1 cellular context compared by ENCODE assay signal in the genomic region with DNA sequence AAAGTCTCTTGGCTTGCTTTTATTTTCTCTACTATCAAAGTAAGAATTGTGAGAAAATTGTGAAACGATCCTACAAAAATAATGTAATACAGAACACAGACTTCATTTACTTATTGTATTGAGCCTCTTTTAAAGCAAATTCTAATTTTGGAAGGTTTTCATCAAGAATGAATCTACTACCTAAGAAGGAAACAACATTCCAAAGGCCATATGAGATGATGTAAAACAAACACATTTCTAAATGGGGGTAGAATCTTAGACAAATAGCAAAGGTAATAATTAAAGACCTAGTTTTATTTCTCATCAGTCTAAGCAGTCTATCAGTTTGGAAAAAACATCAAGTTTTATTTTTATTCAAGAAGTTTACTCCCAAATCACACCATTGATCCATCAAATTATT.
TF ChIP-seq lines count a peak whose summit lies in the region.

No MANE protein-coding gene starts in this region.

TF ChIP-seq in HepG2, 621 proteins besides CTCF, POLR2A, EP300 and RAD21 (continued from another document and continues in another):
- TF ChIP-seq, protein P1, sequence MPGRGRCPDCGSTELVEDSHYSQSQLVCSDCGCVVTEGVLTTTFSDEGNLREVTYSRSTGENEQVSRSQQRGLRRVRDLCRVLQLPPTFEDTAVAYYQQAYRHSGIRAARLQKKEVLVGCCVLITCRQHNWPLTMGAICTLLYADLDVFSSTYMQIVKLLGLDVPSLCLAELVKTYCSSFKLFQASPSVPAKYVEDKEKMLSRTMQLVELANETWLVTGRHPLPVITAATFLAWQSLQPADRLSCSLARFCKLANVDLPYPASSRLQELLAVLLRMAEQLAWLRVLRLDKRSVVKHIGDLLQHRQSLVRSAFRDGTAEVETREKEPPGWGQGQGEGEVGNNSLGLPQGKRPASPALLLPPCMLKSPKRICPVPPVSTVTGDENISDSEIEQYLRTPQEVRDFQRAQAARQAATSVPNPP (CRISPR knock-in tag; IDR thresholded peaks at IDR 0.05): no peak
- TF ChIP-seq FOXC1 (CRISPR knock-in tag; IDR thresholded peaks at IDR 0.05; ENCODE audit: borderline replicate concordance) (no peak), SIX4 (CRISPR knock-in tag; IDR thresholded peaks at IDR 0.05) (no peak), RFX5 (IDR thresholded peaks at IDR 0.05; ENCODE audit: low read depth, low read length) (no peak), XRCC5 (optimal IDR thresholded peaks at IDR 0.05; ENCODE audit: low read length) (no peak), KDM5A (IDR thresholded peaks at IDR 0.05; ENCODE audit: borderline replicate concordance, low read length) (no peak), NR2C2 (CRISPR knock-in tag; IDR thresholded peaks at IDR 0.05; ENCODE audit: borderline replicate concordance) (no peak), PHF20 (CRISPR knock-in tag; IDR thresholded peaks at IDR 0.05) (no peak), RBM39 (IDR thresholded peaks at IDR 0.05; ENCODE audit: low read depth, low read length, poor library complexity, severe bottlenecking) (no peak), ZNF589 (CRISPR knock-in tag; conservative IDR thresholded peaks at IDR 0.05) (no peak), FOXA1 (IDR thresholded peaks at IDR 0.05) (no peak), FOXA1 (CRISPR knock-in tag; IDR thresholded peaks at IDR 0.05) (peak; percentile 42; the same call in 1 of the 2 replicates), NFE2L1 (CRISPR knock-in tag; IDR thresholded peaks at IDR 0.05; ENCODE audit: borderline replicate concordance) (no peak), NCOA2 (CRISPR knock-in tag; IDR thresholded peaks at IDR 0.05) (peak; percentile 51), ZKSCAN5 (CRISPR knock-in tag; IDR thresholded peaks at IDR 0.05) (no peak)
- TF ChIP-seq, protein P2, sequence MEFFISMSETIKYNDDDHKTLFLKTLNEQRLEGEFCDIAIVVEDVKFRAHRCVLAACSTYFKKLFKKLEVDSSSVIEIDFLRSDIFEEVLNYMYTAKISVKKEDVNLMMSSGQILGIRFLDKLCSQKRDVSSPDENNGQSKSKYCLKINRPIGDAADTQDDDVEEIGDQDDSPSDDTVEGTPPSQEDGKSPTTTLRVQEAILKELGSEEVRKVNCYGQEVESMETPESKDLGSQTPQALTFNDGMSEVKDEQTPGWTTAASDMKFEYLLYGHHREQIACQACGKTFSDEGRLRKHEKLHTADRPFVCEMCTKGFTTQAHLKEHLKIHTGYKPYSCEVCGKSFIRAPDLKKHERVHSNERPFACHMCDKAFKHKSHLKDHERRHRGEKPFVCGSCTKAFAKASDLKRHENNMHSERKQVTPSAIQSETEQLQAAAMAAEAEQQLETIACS (CRISPR knock-in tag; IDR thresholded peaks at IDR 0.05): no peak
- TF ChIP-seq, protein P3, sequence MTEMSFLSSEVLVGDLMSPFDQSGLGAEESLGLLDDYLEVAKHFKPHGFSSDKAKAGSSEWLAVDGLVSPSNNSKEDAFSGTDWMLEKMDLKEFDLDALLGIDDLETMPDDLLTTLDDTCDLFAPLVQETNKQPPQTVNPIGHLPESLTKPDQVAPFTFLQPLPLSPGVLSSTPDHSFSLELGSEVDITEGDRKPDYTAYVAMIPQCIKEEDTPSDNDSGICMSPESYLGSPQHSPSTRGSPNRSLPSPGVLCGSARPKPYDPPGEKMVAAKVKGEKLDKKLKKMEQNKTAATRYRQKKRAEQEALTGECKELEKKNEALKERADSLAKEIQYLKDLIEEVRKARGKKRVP (CRISPR knock-in tag; IDR thresholded peaks at IDR 0.05): peak in 1 of 2 experiments; percentile 76; a peak in 2 of 4 replicates
- TF ChIP-seq, protein P4, sequence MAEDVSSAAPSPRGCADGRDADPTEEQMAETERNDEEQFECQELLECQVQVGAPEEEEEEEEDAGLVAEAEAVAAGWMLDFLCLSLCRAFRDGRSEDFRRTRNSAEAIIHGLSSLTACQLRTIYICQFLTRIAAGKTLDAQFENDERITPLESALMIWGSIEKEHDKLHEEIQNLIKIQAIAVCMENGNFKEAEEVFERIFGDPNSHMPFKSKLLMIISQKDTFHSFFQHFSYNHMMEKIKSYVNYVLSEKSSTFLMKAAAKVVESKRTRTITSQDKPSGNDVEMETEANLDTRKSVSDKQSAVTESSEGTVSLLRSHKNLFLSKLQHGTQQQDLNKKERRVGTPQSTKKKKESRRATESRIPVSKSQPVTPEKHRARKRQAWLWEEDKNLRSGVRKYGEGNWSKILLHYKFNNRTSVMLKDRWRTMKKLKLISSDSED (CRISPR knock-in tag; IDR thresholded peaks at IDR 0.05): no peak
- TF ChIP-seq, protein P5, sequence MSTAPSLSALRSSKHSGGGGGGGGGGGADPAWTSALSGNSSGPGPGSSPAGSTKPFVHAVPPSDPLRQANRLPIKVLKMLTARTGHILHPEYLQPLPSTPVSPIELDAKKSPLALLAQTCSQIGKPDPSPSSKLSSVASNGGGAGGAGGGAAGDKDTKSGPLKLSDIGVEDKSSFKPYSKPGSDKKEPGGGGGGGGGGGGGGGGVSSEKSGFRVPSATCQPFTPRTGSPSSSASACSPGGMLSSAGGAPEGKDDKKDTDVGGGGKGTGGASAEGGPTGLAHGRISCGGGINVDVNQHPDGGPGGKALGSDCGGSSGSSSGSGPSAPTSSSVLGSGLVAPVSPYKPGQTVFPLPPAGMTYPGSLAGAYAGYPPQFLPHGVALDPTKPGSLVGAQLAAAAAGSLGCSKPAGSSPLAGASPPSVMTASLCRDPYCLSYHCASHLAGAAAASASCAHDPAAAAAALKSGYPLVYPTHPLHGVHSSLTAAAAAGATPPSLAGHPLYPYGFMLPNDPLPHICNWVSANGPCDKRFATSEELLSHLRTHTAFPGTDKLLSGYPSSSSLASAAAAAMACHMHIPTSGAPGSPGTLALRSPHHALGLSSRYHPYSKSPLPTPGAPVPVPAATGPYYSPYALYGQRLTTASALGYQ (CRISPR knock-in tag; IDR thresholded peaks at IDR 0.05): peak; percentile 52; the same call in 1 of the 2 replicates
- TF ChIP-seq, protein P6, sequence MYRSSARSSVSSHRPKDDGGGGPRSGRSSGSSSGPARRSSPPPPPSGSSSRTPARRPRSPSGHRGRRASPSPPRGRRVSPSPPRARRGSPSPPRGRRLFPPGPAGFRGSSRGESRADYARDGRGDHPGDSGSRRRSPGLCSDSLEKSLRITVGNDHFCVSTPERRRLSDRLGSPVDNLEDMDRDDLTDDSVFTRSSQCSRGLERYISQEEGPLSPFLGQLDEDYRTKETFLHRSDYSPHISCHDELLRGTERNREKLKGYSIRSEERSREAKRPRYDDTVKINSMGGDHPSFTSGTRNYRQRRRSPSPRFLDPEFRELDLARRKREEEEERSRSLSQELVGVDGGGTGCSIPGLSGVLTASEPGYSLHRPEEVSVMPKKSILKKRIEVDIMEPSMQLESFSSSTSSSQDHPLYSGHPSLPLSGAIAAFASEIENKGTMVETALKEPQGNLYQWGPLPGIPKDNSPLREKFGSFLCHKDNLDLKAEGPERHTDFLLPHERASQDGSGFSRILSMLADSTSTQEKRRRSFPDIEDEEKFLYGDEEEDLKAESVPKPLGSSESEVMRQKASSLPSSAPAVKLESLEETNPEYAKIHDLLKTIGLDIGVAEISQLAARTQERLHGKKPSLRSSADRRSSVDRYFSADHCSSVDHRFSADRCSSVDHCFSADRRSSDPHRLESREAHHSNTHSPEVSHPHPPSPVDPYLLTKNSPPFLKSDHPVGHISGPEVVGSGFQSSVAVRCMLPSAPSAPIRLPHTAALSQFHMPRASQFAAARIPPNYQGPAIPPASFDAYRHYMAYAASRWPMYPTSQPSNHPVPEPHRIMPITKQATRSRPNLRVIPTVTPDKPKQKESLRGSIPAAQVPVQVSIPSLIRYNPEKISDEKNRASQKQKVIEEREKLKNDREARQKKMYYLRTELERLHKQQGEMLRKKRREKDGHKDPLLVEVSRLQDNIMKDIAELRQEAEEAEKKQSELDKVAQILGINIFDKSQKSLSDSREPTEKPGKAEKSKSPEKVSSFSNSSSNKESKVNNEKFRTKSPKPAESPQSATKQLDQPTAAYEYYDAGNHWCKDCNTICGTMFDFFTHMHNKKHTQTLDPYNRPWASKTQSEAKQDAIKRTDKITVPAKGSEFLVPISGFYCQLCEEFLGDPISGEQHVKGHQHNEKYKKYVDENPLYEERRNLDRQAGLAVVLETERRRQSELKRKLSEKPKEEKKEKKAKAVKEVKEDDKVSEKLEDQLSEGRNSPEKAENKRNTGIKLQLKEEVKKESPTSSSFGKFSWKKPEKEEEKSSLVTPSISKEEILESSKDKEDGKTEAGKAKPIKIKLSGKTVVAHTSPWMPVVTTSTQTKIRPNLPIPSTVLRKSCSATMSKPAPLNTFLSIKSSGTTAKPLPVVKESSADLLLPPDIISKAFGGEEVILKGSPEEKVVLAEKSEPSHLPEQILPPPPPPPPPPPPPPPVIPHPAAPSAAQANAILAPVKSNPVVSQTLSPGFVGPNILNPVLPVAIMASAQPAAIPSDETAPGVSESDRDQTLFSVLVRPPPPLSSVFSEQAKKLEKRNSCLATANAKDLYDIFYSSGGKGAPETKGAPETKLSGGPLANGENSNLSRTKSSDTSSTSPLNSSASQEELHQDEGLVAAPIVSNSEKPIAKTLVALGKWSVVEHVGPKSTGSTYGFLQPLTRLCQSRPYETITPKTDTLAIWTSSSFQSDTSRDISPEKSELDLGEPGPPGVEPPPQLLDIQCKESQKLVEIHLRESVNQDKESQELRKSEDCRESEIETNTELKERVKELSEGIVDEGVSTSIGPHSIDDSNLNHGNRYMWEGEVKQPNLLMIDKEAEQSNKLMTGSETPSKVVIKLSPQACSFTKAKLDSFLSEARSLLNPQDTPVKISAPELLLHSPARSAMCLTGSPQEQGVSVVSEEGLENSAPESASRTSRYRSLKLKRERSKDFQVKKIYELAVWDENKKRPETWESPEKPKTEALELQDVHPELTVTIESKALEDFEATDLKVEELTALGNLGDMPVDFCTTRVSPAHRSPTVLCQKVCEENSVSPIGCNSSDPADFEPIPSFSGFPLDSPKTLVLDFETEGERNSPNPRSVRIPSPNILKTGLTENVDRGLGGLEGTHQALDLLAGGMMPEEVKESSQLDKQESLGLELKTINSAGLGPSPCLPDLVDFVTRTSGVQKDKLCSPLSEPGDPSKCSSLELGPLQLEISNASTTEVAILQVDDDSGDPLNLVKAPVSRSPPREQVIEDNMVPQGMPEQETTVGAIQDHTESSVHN (CRISPR knock-in tag; IDR thresholded peaks at IDR 0.05): no peak
- TF ChIP-seq, protein P7, sequence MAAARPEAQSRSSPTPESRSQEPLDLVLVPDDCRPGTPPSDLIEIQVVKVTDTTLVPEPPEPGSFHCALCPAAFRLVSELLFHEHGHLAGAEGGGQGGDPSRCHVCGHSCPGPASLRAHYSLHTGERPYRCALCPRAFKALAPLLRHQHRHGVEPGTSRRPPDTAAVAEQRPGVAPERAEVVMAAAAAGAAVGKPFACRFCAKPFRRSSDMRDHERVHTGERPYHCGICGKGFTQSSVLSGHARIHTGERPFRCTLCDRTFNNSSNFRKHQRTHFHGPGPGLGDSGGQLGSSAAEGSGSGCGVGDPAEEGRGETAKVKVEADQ (CRISPR knock-in tag; IDR thresholded peaks at IDR 0.05; ENCODE audit: borderline replicate concordance): no peak
- TF ChIP-seq, protein P8, sequence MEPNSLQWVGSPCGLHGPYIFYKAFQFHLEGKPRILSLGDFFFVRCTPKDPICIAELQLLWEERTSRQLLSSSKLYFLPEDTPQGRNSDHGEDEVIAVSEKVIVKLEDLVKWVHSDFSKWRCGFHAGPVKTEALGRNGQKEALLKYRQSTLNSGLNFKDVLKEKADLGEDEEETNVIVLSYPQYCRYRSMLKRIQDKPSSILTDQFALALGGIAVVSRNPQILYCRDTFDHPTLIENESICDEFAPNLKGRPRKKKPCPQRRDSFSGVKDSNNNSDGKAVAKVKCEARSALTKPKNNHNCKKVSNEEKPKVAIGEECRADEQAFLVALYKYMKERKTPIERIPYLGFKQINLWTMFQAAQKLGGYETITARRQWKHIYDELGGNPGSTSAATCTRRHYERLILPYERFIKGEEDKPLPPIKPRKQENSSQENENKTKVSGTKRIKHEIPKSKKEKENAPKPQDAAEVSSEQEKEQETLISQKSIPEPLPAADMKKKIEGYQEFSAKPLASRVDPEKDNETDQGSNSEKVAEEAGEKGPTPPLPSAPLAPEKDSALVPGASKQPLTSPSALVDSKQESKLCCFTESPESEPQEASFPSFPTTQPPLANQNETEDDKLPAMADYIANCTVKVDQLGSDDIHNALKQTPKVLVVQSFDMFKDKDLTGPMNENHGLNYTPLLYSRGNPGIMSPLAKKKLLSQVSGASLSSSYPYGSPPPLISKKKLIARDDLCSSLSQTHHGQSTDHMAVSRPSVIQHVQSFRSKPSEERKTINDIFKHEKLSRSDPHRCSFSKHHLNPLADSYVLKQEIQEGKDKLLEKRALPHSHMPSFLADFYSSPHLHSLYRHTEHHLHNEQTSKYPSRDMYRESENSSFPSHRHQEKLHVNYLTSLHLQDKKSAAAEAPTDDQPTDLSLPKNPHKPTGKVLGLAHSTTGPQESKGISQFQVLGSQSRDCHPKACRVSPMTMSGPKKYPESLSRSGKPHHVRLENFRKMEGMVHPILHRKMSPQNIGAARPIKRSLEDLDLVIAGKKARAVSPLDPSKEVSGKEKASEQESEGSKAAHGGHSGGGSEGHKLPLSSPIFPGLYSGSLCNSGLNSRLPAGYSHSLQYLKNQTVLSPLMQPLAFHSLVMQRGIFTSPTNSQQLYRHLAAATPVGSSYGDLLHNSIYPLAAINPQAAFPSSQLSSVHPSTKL (CRISPR knock-in tag; IDR thresholded peaks at IDR 0.05): peak; percentile 59
- TF ChIP-seq, protein P9, sequence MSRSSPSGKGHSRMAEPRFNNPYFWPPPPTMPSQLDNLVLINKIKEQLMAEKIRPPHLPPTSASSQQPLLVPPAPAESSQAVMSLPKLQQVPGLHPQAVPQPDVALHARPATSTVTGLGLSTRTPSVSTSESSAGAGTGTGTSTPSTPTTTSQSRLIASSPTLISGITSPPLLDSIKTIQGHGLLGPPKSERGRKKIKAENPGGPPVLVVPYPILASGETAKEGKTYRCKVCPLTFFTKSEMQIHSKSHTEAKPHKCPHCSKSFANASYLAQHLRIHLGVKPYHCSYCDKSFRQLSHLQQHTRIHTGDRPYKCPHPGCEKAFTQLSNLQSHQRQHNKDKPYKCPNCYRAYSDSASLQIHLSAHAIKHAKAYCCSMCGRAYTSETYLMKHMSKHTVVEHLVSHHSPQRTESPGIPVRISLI (CRISPR knock-in tag; IDR thresholded peaks at IDR 0.05; ENCODE audit: borderline replicate concordance): no peak
- TF ChIP-seq, protein P10, sequence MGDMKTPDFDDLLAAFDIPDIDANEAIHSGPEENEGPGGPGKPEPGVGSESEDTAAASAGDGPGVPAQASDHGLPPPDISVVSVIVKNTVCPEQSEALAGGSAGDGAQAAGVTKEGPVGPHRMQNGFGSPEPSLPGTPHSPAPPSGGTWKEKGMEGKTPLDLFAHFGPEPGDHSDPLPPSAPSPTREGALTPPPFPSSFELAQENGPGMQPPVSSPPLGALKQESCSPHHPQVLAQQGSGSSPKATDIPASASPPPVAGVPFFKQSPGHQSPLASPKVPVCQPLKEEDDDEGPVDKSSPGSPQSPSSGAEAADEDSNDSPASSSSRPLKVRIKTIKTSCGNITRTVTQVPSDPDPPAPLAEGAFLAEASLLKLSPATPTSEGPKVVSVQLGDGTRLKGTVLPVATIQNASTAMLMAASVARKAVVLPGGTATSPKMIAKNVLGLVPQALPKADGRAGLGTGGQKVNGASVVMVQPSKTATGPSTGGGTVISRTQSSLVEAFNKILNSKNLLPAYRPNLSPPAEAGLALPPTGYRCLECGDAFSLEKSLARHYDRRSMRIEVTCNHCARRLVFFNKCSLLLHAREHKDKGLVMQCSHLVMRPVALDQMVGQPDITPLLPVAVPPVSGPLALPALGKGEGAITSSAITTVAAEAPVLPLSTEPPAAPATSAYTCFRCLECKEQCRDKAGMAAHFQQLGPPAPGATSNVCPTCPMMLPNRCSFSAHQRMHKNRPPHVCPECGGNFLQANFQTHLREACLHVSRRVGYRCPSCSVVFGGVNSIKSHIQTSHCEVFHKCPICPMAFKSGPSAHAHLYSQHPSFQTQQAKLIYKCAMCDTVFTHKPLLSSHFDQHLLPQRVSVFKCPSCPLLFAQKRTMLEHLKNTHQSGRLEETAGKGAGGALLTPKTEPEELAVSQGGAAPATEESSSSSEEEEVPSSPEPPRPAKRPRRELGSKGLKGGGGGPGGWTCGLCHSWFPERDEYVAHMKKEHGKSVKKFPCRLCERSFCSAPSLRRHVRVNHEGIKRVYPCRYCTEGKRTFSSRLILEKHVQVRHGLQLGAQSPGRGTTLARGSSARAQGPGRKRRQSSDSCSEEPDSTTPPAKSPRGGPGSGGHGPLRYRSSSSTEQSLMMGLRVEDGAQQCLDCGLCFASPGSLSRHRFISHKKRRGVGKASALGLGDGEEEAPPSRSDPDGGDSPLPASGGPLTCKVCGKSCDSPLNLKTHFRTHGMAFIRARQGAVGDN (CRISPR knock-in tag; IDR thresholded peaks at IDR 0.05): no peak
